Comparison of ENCODE assay signal across 15 cellular contexts in the genomic region with DNA sequence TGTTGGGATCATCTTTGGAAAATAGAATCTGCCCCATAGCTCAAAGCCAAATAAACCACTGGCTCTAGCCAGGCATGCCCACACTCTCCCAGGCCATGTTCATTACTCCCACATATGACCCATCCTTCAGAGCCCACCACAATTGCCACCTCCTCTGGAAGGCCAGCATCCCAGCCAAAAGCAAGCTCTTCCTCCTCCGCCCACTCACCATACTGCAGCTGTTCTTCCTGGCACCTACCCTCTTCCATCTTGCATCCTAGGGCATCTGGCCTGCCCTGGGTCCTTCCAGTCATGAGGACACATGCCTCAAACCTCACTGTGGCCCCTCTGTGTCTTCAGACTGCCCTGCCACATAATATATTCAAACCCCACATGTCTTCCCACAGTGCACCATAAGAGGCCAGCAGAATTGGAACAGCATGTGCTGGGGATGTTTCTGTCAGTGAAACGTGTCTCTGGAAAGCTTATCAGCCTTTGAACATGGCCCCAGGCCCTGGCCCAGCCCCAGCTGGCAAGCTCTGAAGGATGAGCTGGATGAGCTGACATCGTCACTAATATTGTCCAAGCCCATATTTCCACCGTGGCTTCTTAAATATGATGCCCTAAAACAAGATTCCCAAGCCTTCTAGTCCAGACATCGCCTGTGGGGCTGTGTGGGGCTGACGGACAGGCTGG.
"Had no signal": no experiment of that assay in that cellular context is flagged by ENCODE, and none has a peak within 500 bp of the region (broad histone marks: within the 10 kb centered on the region; RNA-seq: fewer than 3 reads in every experiment).

No MANE protein-coding gene starts in this region.

- H3K27ac Mint-ChIP-seq: activated naive CD4-positive, alpha-beta T cell treated with anti-CD3 and anti-CD28 coated beads, Interleukin-2, amount 10 ng/mL, durations not matched to agents 7 days and 5 days; activated T-helper 2 cell treated with anti-CD3 and anti-CD28 coated beads, Interferon-gamma antibody, Interleukin-2, Interleukin-4, amounts not matched to agents 10 μg/mL and 5 μg/mL and 100 μg/mL, durations not matched to agents 14 hours and 24 hours and 36 hours; natural killer cell; stimulated activated naive B cell treated with anti-CD40 and anti-IgM and Interleukin-4, amounts not matched to agents 10 μg/mL and 1 μg/mL and 100 μg/mL, for 72 hours had no signal

- H3K4me1 ChIP-seq: esophagus muscularis mucosa, tibial artery, uterus had no signal

- H3K27ac ChIP-seq: esophagus muscularis mucosa, neutrophil, skin epidermis, tibial artery, uterus had no signal

- H3K36me3 Mint-ChIP-seq: activated naive CD4-positive, alpha-beta T cell treated with anti-CD3 and anti-CD28 coated beads, Interleukin-2, amount 10 ng/mL, durations not matched to agents 7 days and 5 days; natural killer cell; stimulated activated naive B cell treated with anti-CD40 and anti-IgM and Interleukin-4, amounts not matched to agents 10 μg/mL and 1 μg/mL and 100 μg/mL, for 72 hours had no signal

- DNase-seq: activated CD4-positive, alpha-beta T cell treated with anti-CD3 and anti-CD28 coated beads, Interleukin-2, amount 50 U/mL, for 4 hours; activated CD4-positive, CD25-positive, alpha-beta regulatory T cell treated with anti-CD3 and anti-CD28 coated beads, Interleukin-2, amount 50 U/mL, for 72 hours; activated naive CD4-positive, alpha-beta T cell treated with anti-CD3 and anti-CD28 coated beads, Interleukin-2, amount 10 ng/mL, durations not matched to agents 7 days and 5 days; mucosa of descending colon; natural killer cell; retina; stimulated activated CD4-positive, alpha-beta T cell treated with anti-CD3 and anti-CD28 coated beads, Interleukin-15, amount 100 ng/mL, for 24 hours; stimulated activated CD4-positive, alpha-beta T cell treated with anti-CD3 and anti-CD28 coated beads, Interleukin-4, amount 100 ng/mL, for 1 hour; stimulated activated naive B cell treated with anti-CD40 and anti-IgM and Interleukin-4, amounts not matched to agents 10 μg/mL and 1 μg/mL and 100 μg/mL, for 72 hours; tibial artery; uterus had no signal

- H3K4me1 Mint-ChIP-seq: activated naive CD4-positive, alpha-beta T cell treated with anti-CD3 and anti-CD28 coated beads, Interleukin-2, amount 10 ng/mL, durations not matched to agents 7 days and 5 days; natural killer cell; stimulated activated naive B cell treated with anti-CD40 and anti-IgM and Interleukin-4, amounts not matched to agents 10 μg/mL and 1 μg/mL and 100 μg/mL, for 72 hours had no signal

- H3K9me3 ChIP-seq: esophagus muscularis mucosa, mucosa of descending colon, neutrophil, tibial artery, uterus had no signal

- ATAC-seq: mucosa of descending colon; natural killer cell; stimulated activated naive B cell treated with anti-CD40 and anti-IgM and Interleukin-4, amounts not matched to agents 10 μg/mL and 1 μg/mL and 100 μg/mL, for 72 hours had no signal

- H3K4me3 ChIP-seq: esophagus muscularis mucosa, mucosa of descending colon, skin epidermis, tibial artery, uterus had no signal

- H3K4me3 Mint-ChIP-seq: activated naive CD4-positive, alpha-beta T cell treated with anti-CD3 and anti-CD28 coated beads, Interleukin-2, amount 10 ng/mL, durations not matched to agents 7 days and 5 days; natural killer cell; stimulated activated naive B cell treated with anti-CD40 and anti-IgM and Interleukin-4, amounts not matched to agents 10 μg/mL and 1 μg/mL and 100 μg/mL, for 72 hours had no signal

- H3K27me3 ChIP-seq: neutrophil, tibial artery, uterus had no signal

- H3K9me3 Mint-ChIP-seq: activated naive CD4-positive, alpha-beta T cell treated with anti-CD3 and anti-CD28 coated beads, Interleukin-2, amount 10 ng/mL, durations not matched to agents 7 days and 5 days; activated T-helper 2 cell treated with anti-CD3 and anti-CD28 coated beads, Interferon-gamma antibody, Interleukin-2, Interleukin-4, amounts not matched to agents 10 μg/mL and 5 μg/mL and 100 μg/mL, durations not matched to agents 14 hours and 24 hours and 36 hours; natural killer cell had no signal
